Comparison of ENCODE assay signal across 22 cellular contexts in the genomic region with DNA sequence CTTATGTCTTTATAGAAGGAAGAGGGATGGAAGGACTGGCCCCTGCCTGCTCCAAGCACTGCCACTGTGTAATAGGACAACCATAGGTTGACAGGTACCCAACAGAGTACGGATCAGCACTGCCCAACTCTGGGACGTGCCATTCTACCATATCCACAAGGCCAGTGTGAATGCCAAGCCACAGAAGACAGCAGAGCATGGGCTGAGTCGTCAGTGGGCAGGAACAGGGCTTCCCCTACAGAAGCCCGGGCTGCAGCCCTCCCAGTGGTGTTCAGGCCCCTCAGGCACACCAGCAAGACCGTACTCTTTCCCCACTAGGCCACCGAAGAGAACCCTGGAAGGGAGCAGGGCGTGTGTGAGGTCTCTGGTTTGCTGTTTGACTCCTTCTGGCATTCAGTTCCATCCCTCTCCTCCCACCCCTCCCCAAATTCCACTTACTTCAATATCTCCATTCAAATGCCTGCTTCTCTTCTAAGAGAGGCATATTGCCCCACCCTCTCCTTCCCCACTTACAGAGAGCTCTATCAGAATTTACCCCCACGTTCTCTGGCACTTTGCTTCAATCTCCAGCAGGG.
"Had no signal": no experiment of that assay in that cellular context is flagged by ENCODE, and none has a peak within 500 bp of the region (broad histone marks: within the 10 kb centered on the region; RNA-seq: fewer than 3 reads in every experiment).

No MANE protein-coding gene starts in this region.

- H3K9me3 Mint-ChIP-seq: dendritic cell treated with granulocyte-macrophage colony-stimulating factor and Interleukin-4, amounts not matched to agents 40 ng/mL and 50 ng/mL, for 4 days; effector memory CD8-positive, alpha-beta T cell; memory B cell; naive B cell; stimulated activated memory B cell treated with anti-CD40 and anti-IgM and Interleukin-4, amounts not matched to agents 10 μg/mL and 1 μg/mL and 100 μg/mL, for 72 hours had no signal

- H3K4me2 ChIP-seq: smooth muscle cell had no signal

- H3K36me3 Mint-ChIP-seq: memory B cell; naive B cell; stimulated activated memory B cell treated with anti-CD40 and anti-IgM and Interleukin-4, amounts not matched to agents 10 μg/mL and 1 μg/mL and 100 μg/mL, for 72 hours had no signal

- H3K4me1 ChIP-seq: esophagus muscularis mucosa, gastrocnemius medialis, lower lobe of right lung, upper lobe of left lung, uterus had no signal

- H3K36me3 ChIP-seq: esophagus muscularis mucosa, gastrocnemius medialis, heart right ventricle, left ventricle myocardium inferior, lower lobe of right lung, right atrium auricular region, thyroid gland, upper lobe of left lung, uterus had no signal

- H3K4me3 ChIP-seq: esophagus muscularis mucosa, gastrocnemius medialis, heart right ventricle, left ventricle myocardium inferior, lower lobe of right lung, right atrium auricular region, smooth muscle cell, thyroid gland, upper lobe of left lung, uterus had no signal

- H3K9me3 ChIP-seq: gastrocnemius medialis, heart right ventricle, left ventricle myocardium inferior, lower lobe of right lung, right atrium auricular region, thyroid gland, upper lobe of left lung, uterus had no signal

- H3K27me3 ChIP-seq: esophagus muscularis mucosa, gastrocnemius medialis, heart right ventricle, right atrium auricular region, thyroid gland, upper lobe of left lung, uterus had no signal

- H3K4me3 Mint-ChIP-seq: dendritic cell treated with granulocyte-macrophage colony-stimulating factor and Interleukin-4, amounts not matched to agents 40 ng/mL and 50 ng/mL, for 4 days; effector memory CD8-positive, alpha-beta T cell; memory B cell; mesothelial cell of epicardium; stimulated activated memory B cell treated with anti-CD40 and anti-IgM and Interleukin-4, amounts not matched to agents 10 μg/mL and 1 μg/mL and 100 μg/mL, for 72 hours had no signal

- DNase-seq: cerebellar nuclear complex; effector memory CD8-positive, alpha-beta T cell; gastrocnemius medialis; heart right ventricle; kidney; left cardiac atrium; left ventricle myocardium inferior; lower lobe of right lung; naive B cell; posterior cingulate gyrus; stimulated activated CD4-positive, alpha-beta T cell treated with anti-CD3 and anti-CD28 coated beads, Interleukin-2, amount 100 ng/mL, for 48 hours; uterus had no signal

- H3K27ac ChIP-seq: epithelial cell of prostate, esophagus muscularis mucosa, gastrocnemius medialis, heart right ventricle, left ventricle myocardium inferior, lower lobe of right lung, right atrium auricular region, thyroid gland, upper lobe of left lung, uterus had no signal

- H3K27ac Mint-ChIP-seq: dendritic cell treated with granulocyte-macrophage colony-stimulating factor and Interleukin-4, amounts not matched to agents 40 ng/mL and 50 ng/mL, for 4 days; memory B cell; mesothelial cell of epicardium; stimulated activated memory B cell treated with anti-CD40 and anti-IgM and Interleukin-4, amounts not matched to agents 10 μg/mL and 1 μg/mL and 100 μg/mL, for 72 hours had no signal

- H3K27me3 Mint-ChIP-seq: effector memory CD8-positive, alpha-beta T cell; memory B cell; naive B cell; stimulated activated memory B cell treated with anti-CD40 and anti-IgM and Interleukin-4, amounts not matched to agents 10 μg/mL and 1 μg/mL and 100 μg/mL, for 72 hours had no signal

- ATAC-seq: effector memory CD8-positive, alpha-beta T cell; gastrocnemius medialis; left cardiac atrium; stimulated activated memory B cell treated with anti-CD40 and anti-IgM and Interleukin-4, amounts not matched to agents 10 μg/mL and 1 μg/mL and 100 μg/mL, for 72 hours had no signal
